11 cellular contexts compared by ENCODE assay signal in genomic region chr1:54326577-54327385, GRCh38.
DNase-seq lines count a peak whose midpoint lies in the region; TF ChIP-seq lines count a peak whose summit lies in the region.
"Had no signal": no experiment of that assay in that cellular context is flagged by ENCODE, and none has a peak within 500 bp of the region (broad histone marks: within the 10 kb centered on the region; RNA-seq: fewer than 3 reads in every experiment).

No MANE protein-coding gene starts in this region.

- no peaks in the 10 kb centered on the region for H3K27me3 ChIP-seq in muscle layer of colon (ENCODE audit: control insufficient read depth in 1 of 2, insufficient read depth in 2 of 2, low read length in 2 of 2)
- H3K27me3 ChIP-seq in tibial artery, result no peaks in the 10 kb centered on the region

- no peak overlapping the region for H3K4me3 Mint-ChIP-seq in T-helper 2 cell treated with Interferon-gamma antibody and Interleukin-4, amounts not matched to agents 5 μg/mL and 100 μg/mL, for 36 hours
- peak overlapping the region; percentile 9 to 71 (median 47) for H3K4me3 Mint-ChIP-seq in brain
- H3K4me3 Mint-ChIP-seq: dendritic cell treated with granulocyte-macrophage colony-stimulating factor and Interleukin-4, amounts not matched to agents 40 ng/mL and 50 ng/mL, for 4 days; stimulated activated naive CD8-positive, alpha-beta T cell treated with anti-CD3 and anti-CD28 coated beads, Interleukin-15, Interleukin-2, amounts not matched to agents 100 ng/mL and 50 ng/mL, for 24 hours had no signal

- H3K9me3 Mint-ChIP-seq in T-helper 2 cell treated with Interferon-gamma antibody and Interleukin-4, amounts not matched to agents 5 μg/mL and 100 μg/mL, for 36 hours, result no peaks in the 10 kb centered on the region
- H3K9me3 Mint-ChIP-seq in brain, result peaks cover 0 to 2% (median 0%) of the 10 kb centered on the region in 5 experiments
- H3K9me3 Mint-ChIP-seq: dendritic cell treated with granulocyte-macrophage colony-stimulating factor and Interleukin-4, amounts not matched to agents 40 ng/mL and 50 ng/mL, for 4 days; stimulated activated naive CD8-positive, alpha-beta T cell treated with anti-CD3 and anti-CD28 coated beads, Interleukin-15, Interleukin-2, amounts not matched to agents 100 ng/mL and 50 ng/mL, for 24 hours had no signal

- H3K4me1 ChIP-seq in muscle layer of colon (ENCODE audit: insufficient read depth, low read length) (peaks cover 98% of the 10 kb centered on the region), tibial artery (peaks cover 0 to 95% (median 78%) of the 10 kb centered on the region in 4 donors)

- H3K9ac ChIP-seq in muscle layer of colon (ENCODE audit: low read length), result peak overlapping the region; percentile 7

- H3K27ac ChIP-seq in muscle layer of colon (ENCODE audit: low read depth, low read length), result peak overlapping the region; percentile 67
- H3K27ac ChIP-seq in tibial artery, result peak overlapping the region; percentile 52 to 55

- no peaks in the 10 kb centered on the region for H3K36me3 Mint-ChIP-seq in T-helper 2 cell treated with Interferon-gamma antibody and Interleukin-4, amounts not matched to agents 5 μg/mL and 100 μg/mL, for 36 hours (ENCODE audit: low read depth)
- peaks cover 2% of the 10 kb centered on the region for H3K36me3 Mint-ChIP-seq in brain

- H3K27ac Mint-ChIP-seq in T-helper 2 cell treated with Interferon-gamma antibody and Interleukin-4, amounts not matched to agents 5 μg/mL and 100 μg/mL, for 36 hours, result peak overlapping the region; percentile 61
- peak overlapping the region; percentile 86 to 98 (median 96) for H3K27ac Mint-ChIP-seq in brain
- H3K27ac Mint-ChIP-seq: dendritic cell treated with granulocyte-macrophage colony-stimulating factor and Interleukin-4, amounts not matched to agents 40 ng/mL and 50 ng/mL, for 4 days; stimulated activated naive CD8-positive, alpha-beta T cell treated with anti-CD3 and anti-CD28 coated beads, Interleukin-15, Interleukin-2, amounts not matched to agents 100 ng/mL and 50 ng/mL, for 24 hours had no signal

- H3K4me3 ChIP-seq in muscle layer of colon (ENCODE audit: low read depth in 1 of 2, low read length in 2 of 2), result no peak overlapping the region
- H3K4me3 ChIP-seq in tibial artery, result no peak overlapping the region

- TF ChIP-seq CTCF in brain (conservative IDR thresholded peaks at IDR 0.05), result no peak
- TF ChIP-seq CTCF in tibial artery (IDR thresholded peaks at IDR 0.05), result no peak

- intact Hi-C loops in tibial artery (cut with DNase I; ENCODE audit: low total_unique reads), result loop anchor here (10.0 kb wide), 1 partner anchor 68 kb away; no protein-coding TSS in a partner anchor

- DNase-seq in T-helper 2 cell treated with Interferon-gamma antibody and Interleukin-4, amounts not matched to agents 5 μg/mL and 100 μg/mL, for 36 hours (ENCODE audit: low spot score), result no peak
- DNase-seq in T-helper 2 cell, result no peak
- DNase-seq in tibial artery, result no peak
- DNase-seq in superior temporal gyrus (ENCODE audit: extremely low spot score), result no peak
- DNase-seq in hepatic stellate cell (ENCODE audit: low spot score), result no peak
- no peak for DNase-seq in NCI-H128 (lab: John Stamatoyannopoulos, UW; ENCODE audit: unreplicated experiment)
- DNase-seq: activated CD8-positive, alpha-beta memory T cell treated with anti-CD3 and anti-CD28 coated beads, Interleukin-2, amount 50 U/mL, for 48 hours had no signal

- no peaks in the 10 kb centered on the region for H3K9me3 ChIP-seq in muscle layer of colon (ENCODE audit: low read length)
- H3K9me3 ChIP-seq in tibial artery, result no peaks in the 10 kb centered on the region

- H3K27me3 Mint-ChIP-seq in T-helper 2 cell treated with Interferon-gamma antibody and Interleukin-4, amounts not matched to agents 5 μg/mL and 100 μg/mL, for 36 hours (ENCODE audit: low read depth), result no peaks in the 10 kb centered on the region
- no peaks in the 10 kb centered on the region for H3K27me3 Mint-ChIP-seq in brain
- H3K27me3 Mint-ChIP-seq: dendritic cell treated with granulocyte-macrophage colony-stimulating factor and Interleukin-4, amounts not matched to agents 40 ng/mL and 50 ng/mL, for 4 days; stimulated activated naive CD8-positive, alpha-beta T cell treated with anti-CD3 and anti-CD28 coated beads, Interleukin-15, Interleukin-2, amounts not matched to agents 100 ng/mL and 50 ng/mL, for 24 hours had no signal

- H3K36me3 ChIP-seq in muscle layer of colon (ENCODE audit: insufficient read depth, low read length), result no peaks in the 10 kb centered on the region
- no peaks in the 10 kb centered on the region for H3K36me3 ChIP-seq in tibial artery

- H3K4me1 Mint-ChIP-seq in T-helper 2 cell treated with Interferon-gamma antibody and Interleukin-4, amounts not matched to agents 5 μg/mL and 100 μg/mL, for 36 hours (ENCODE audit: low read depth), result peaks cover 8% of the 10 kb centered on the region
- peaks cover 100% of the 10 kb centered on the region for H3K4me1 Mint-ChIP-seq in brain
